In genomic region chr14:22829661-22830328, GRCh38 we compare ENCODE assay signal across 8 cellular contexts. TPM values are rescaled to one million over a fixed set of nuclear protein-coding genes. Genes with fewer than 3 reads are reported as not detected.
DNase-seq lines count a peak whose midpoint lies in the region; ATAC-seq, FAIRE-seq and TF ChIP-seq lines count a peak whose summit lies in the region.

MRPL52 (plus strand) TSS chr14:22829887; CDS start chr14:22829913, 26 bp downstream.

- no peaks in the 10 kb centered on the region for H3K9me3 ChIP-seq in HepG2 (ENCODE audit: low read length)

- peak within 1 kb of the TSS; percentile 87 for H3K4me2 ChIP-seq in HepG2 (ENCODE audit: low read depth, low read length)

- POLR2A ChIA-PET in BJ (lab: Charles Lee), result interaction anchor here (0.8 kb wide), 1 partner anchor 21 kb away, joined by 3 read pairs; no protein-coding TSS in a partner anchor
- POLR2A ChIA-PET in activated CD4-positive, alpha-beta T cell treated with anti-CD3 and anti-CD28 coated beads, Interleukin-2, amount 10 ng/mL, durations not matched to agents 7 days and 5 days (lab: Charles Lee), result interaction anchor here (0.8 kb wide), 1 partner anchor 63 kb away, joined by 3 read pairs; the partner anchor contains the start of gene OXA1L
- POLR2A ChIA-PET in HepG2 (lab: Yijun Ruan, JAX), result interaction anchor here (0.6 to 3.7 kb wide), 27 partner anchors 8 to 491 kb away, joined by 3 to 29 read pairs (median 6); partner anchors contain the start of genes ACIN1, AJUBA, C14orf119 and DAD1

- ATAC-seq in HG03457 (IDR thresholded peaks at IDR 0.05; ENCODE audit: unreplicated experiment) (peak; percentile 82), HepG2 (peak; percentile 94)

- peaks cover 35% of the 10 kb centered on the region for H3K4me1 Mint-ChIP-seq in activated CD4-positive, alpha-beta T cell treated with anti-CD3 and anti-CD28 coated beads, Interleukin-2, amount 10 ng/mL, durations not matched to agents 7 days and 5 days

- no peaks in the 10 kb centered on the region; the same call in 1 of the 2 replicates for H3K36me3 ChIP-seq in BJ (ENCODE audit: control insufficient read depth, insufficient read depth, low read length)
- H3K36me3 ChIP-seq in HepG2 (replicated peaks in 1 of 2; ENCODE audit: control insufficient read depth in 1 of 2, insufficient read depth in 2 of 2, low read length in 2 of 2), result peaks cover 9 to 17% of the 10 kb centered on the region in 2 experiments

- H3K9ac ChIP-seq in HepG2 (ENCODE audit: insufficient read depth, low read depth, low read length), result peak within 1 kb of the TSS; percentile 90

- in situ Hi-C loops in HepG2 (cut with HindIII; ENCODE audit: extremely low pct_ligation_motif_present, low pct_unique_long_range_greater_than_20kb), result no loop called here

- H2AFZ ChIP-seq in HepG2 (ENCODE audit: low read length), result peak within 1 kb of the TSS; percentile 98

- no peaks in the 10 kb centered on the region for H4K20me1 ChIP-seq in HepG2 (ENCODE audit: insufficient read depth, low read length)

- FAIRE-seq in GM19239 (lab: Jason Lieb, UNC), result peak; percentile 85
- FAIRE-seq in HepG2 (lab: Jason Lieb, UNC), result peak; percentile 96

- TF ChIP-seq EP300 in HepG2 (IDR thresholded peaks at IDR 0.05; ENCODE audit: low read depth in 2 of 2, low read length in 2 of 2) (peak in 1 of 2 experiments; percentile 69; a peak in 1 of 4 replicates), HepG2 (CRISPR knock-in tag; IDR thresholded peaks at IDR 0.05; ENCODE audit: borderline replicate concordance) (peak; percentile 23; the same call in 1 of the 2 replicates)

- WGBS in HepG2 (ENCODE audit: low lambda C conversion rate), result under 1% methylated on average over 38 of the region's 38 CpGs

- peak; percentile 46 for DNase-seq in BJ (ENCODE audit: low read depth)
- DNase-seq in GM19239 (ENCODE audit: insufficient read length, low spot score), result peak; percentile 82
- DNase-seq in NCI-H526 (lab: John Stamatoyannopoulos, UW), result peak; percentile 78 to 92
- peak; percentile 94 for DNase-seq in activated CD4-positive, alpha-beta T cell treated with anti-CD3 and anti-CD28 coated beads, Interleukin-2, amount 10 ng/mL, durations not matched to agents 7 days and 5 days
- DNase-seq in dedifferentiated amniotic fluid mesenchymal stem cell (ENCODE audit: extremely low spot score), result peak; percentile 86
- DNase-seq in HepG2 (ENCODE audit: low spot score), result peak; percentile 97
- peak; percentile 91 for DNase-seq in stimulated activated CD4-positive, alpha-beta T cell treated with anti-CD3 and anti-CD28 coated beads, Interleukin-4, amount 100 ng/mL, for 1 hour

- BruUV-seq in HepG2 (replicated peaks; lab: Mats Ljungman, UMichigan), result no TSS peak

- peaks cover 2% of the 10 kb centered on the region for H3K9me3 Mint-ChIP-seq in activated CD4-positive, alpha-beta T cell treated with anti-CD3 and anti-CD28 coated beads, Interleukin-2, amount 10 ng/mL, durations not matched to agents 7 days and 5 days

- H3K27me3 Mint-ChIP-seq in activated CD4-positive, alpha-beta T cell treated with anti-CD3 and anti-CD28 coated beads, Interleukin-2, amount 10 ng/mL, durations not matched to agents 7 days and 5 days, result no peaks in the 10 kb centered on the region

- H3K4me3 ChIP-seq in BJ (ENCODE audit: low read depth, low read length), result peak within 1 kb of the TSS; percentile 72
- H3K4me3 ChIP-seq in HepG2 (replicated peaks in 1 of 3; ENCODE audit: insufficient read depth in 1 of 3, low read depth in 2 of 3, low read length in 3 of 3), result peak within 1 kb of the TSS; percentile 74 to 97 (median 88)

- H3K79me2 ChIP-seq in HepG2 (ENCODE audit: insufficient read depth, low read length), result peaks cover 16% of the 10 kb centered on the region

- intact Hi-C loops in HepG2 (cut with micrococcal nuclease; ENCODE audit: unreplicated experiment), result loop anchor here (2.0 kb wide), 1 partner anchor 53 kb away; no protein-coding TSS in a partner anchor

- H3K27ac ChIP-seq in HepG2 (ENCODE audit: extremely low read length, insufficient read depth, low read length), result peak within 1 kb of the TSS; percentile 65

- peaks cover 37% of the 10 kb centered on the region for H3K36me3 Mint-ChIP-seq in activated CD4-positive, alpha-beta T cell treated with anti-CD3 and anti-CD28 coated beads, Interleukin-2, amount 10 ng/mL, durations not matched to agents 7 days and 5 days (ENCODE audit: low read depth)

- peak; percentile 91 to 97 for TF ChIP-seq POLR2A in HepG2 (IDR thresholded peaks at IDR 0.05; ENCODE audit: insufficient read depth in 1 of 2, low read depth in 2 of 2, low read length in 2 of 2)

- TF ChIP-seq RAD21 in HepG2 (CRISPR knock-in tag; IDR thresholded peaks at IDR 0.05), result peak; percentile 53; the same call in 1 of the 2 replicates

- peaks cover 24% of the 10 kb centered on the region for H3K4me1 ChIP-seq in HepG2 (ENCODE audit: insufficient read depth, low read length)

- CTCF ChIA-PET in BJ (lab: Yijun Ruan, JAX), result interaction anchor here (1.0 to 4.2 kb wide), 3 partner anchors 19 to 63 kb away, joined by 3 to 33 read pairs (median 6); partner anchors contain the start of gene OXA1L
- CTCF ChIA-PET in activated CD4-positive, alpha-beta T cell treated with anti-CD3 and anti-CD28 coated beads, Interleukin-2, amount 10 ng/mL, durations not matched to agents 7 days and 5 days (lab: Charles Lee), result interaction anchor here (0.6 to 10.6 kb wide), 8 partner anchors 13 to 260 kb away, joined by 3 to 91 read pairs (median 4); no protein-coding TSS in a partner anchor
- CTCF ChIA-PET in HepG2 (lab: Yijun Ruan, JAX; ENCODE audit: low intra/inter-chr PET ratio, low total read pairs), result interaction anchor here (0.9 kb wide), 1 partner anchor 24 kb away, joined by 4 read pairs; no protein-coding TSS in a partner anchor

- H3K27me3 ChIP-seq in BJ (ENCODE audit: control insufficient read depth, insufficient read depth, low read length) (no peaks in the 10 kb centered on the region), HepG2 (ENCODE audit: control insufficient read depth in 1 of 2, insufficient read depth in 2 of 2, low read length in 2 of 2) (no peaks in the 10 kb centered on the region; a peak in 1 of 5 replicates)

- peak within 1 kb of the TSS; percentile 90 for H3K4me3 Mint-ChIP-seq in activated CD4-positive, alpha-beta T cell treated with anti-CD3 and anti-CD28 coated beads, Interleukin-2, amount 10 ng/mL, durations not matched to agents 7 days and 5 days

- TF ChIP-seq CTCF in BJ (IDR thresholded peaks at IDR 0.05; ENCODE audit: insufficient read depth, low read depth, low read length) (no peak), HepG2 (CRISPR knock-in tag; IDR thresholded peaks at IDR 0.05) (peak; percentile 37)

- peak within 1 kb of the TSS; percentile 90 for H3K27ac Mint-ChIP-seq in activated CD4-positive, alpha-beta T cell treated with anti-CD3 and anti-CD28 coated beads, Interleukin-2, amount 10 ng/mL, durations not matched to agents 7 days and 5 days

TF ChIP-seq in HepG2, 621 proteins besides CTCF, POLR2A, EP300 and RAD21 (continues in another document):
- no peak for TF ChIP-seq U2AF1 (optimal IDR thresholded peaks at IDR 0.05; ENCODE audit: low read depth, low read length)

RNA-seq across cellular contexts. Expression of gene MRPL52, which starts in this region (rescaled TPM):
- polyA plus RNA-seq in BJ (2011; rRNA removed), result 66.7 and 78.6 TPM in 2 replicates
- polyA minus RNA-seq in BJ (2011; rRNA and poly(A)+ RNA removed), result 14.4 and 15.7 TPM in 2 replicates
- total RNA-seq in activated CD4-positive, alpha-beta T cell treated with anti-CD3 and anti-CD28 coated beads, Interleukin-2, amount 10 ng/mL, durations not matched to agents 7 days and 5 days, result 100 to 1,000 TPM; 101 to 112 TPM
- total RNA-seq in HepG2 (2016; rRNA removed; fragmentation: Illumina TruSeq; extraction: Trizol), result 329 and 420 TPM in 2 replicates
- 142 and 155 TPM in 2 replicates for total RNA-seq in HepG2 (2016; cell fraction: cytosol; rRNA removed; fragmentation: Illumina TruSeq; extraction: Trizol; ENCODE audit: low read depth)
- 341 and 464 TPM in 2 replicates for total RNA-seq in HepG2 (2016; cell fraction: insoluble cytoplasmic fraction; rRNA removed; fragmentation: Illumina TruSeq; extraction: Trizol)
- total RNA-seq in HepG2 (2016; cell fraction: membrane; rRNA removed; fragmentation: Illumina TruSeq; extraction: Trizol), result 156 and 160 TPM in 2 replicates
- total RNA-seq in HepG2 (2016; cell fraction: nucleus; rRNA removed; fragmentation: Illumina TruSeq; extraction: Trizol), result 109 and 136 TPM in 2 replicates
- 118 and 123 TPM in 2 replicates for polyA plus RNA-seq in HepG2 (2011; rRNA removed)
- polyA plus RNA-seq in HepG2 (2011; cell fraction: cytosol; rRNA removed), result 96.8 and 121 TPM in 2 replicates
- 57.8 and 65.3 TPM in 2 replicates for polyA plus RNA-seq in HepG2 (2011; cell fraction: nucleus; rRNA removed)
- 191 and 236 TPM in 2 replicates for polyA plus RNA-seq in HepG2 (2012)
- 177 and 226 TPM in 2 replicates for polyA plus RNA-seq in HepG2 (2016; cell fraction: cytosol; fragmentation: Illumina TruSeq; extraction: Trizol; ENCODE audit: low read depth)
- polyA plus RNA-seq in HepG2 (2016; cell fraction: insoluble cytoplasmic fraction; fragmentation: Illumina TruSeq; extraction: Trizol; ENCODE audit: low read depth), result 443 and 518 TPM in 2 replicates
- 154 and 175 TPM in 2 replicates for polyA plus RNA-seq in HepG2 (2016; cell fraction: membrane; fragmentation: Illumina TruSeq; extraction: Trizol; ENCODE audit: low read depth)
- polyA plus RNA-seq in HepG2 (2016; cell fraction: nucleus; fragmentation: Illumina TruSeq; extraction: Trizol; ENCODE audit: insufficient read depth, low read depth), result 256 and 271 TPM in 2 replicates
- 17.7 and 30.4 TPM in 2 replicates for polyA minus RNA-seq in HepG2 (2011; rRNA and poly(A)+ RNA removed; ENCODE audit: low replicate concordance)
- polyA minus RNA-seq in HepG2 (2011; cell fraction: cytosol; rRNA and poly(A)+ RNA removed), result 72.9 and 76.8 TPM in 2 replicates
- polyA minus RNA-seq in HepG2 (2011; cell fraction: nucleus; rRNA and poly(A)+ RNA removed), result 33.7 and 36.6 TPM in 2 replicates

Comparison
In these comparisons a context has a peak if more than half of its experiments do, and no peak if none do; other contexts are left out.
1. Peak in every context shown above with its lines: DNase-seq, ATAC-seq, H3K4me3 ChIP-seq and H3K27ac ChIP-seq.
2. DNase-seq: peak in every context shown above with its lines; median percentile 97 in HepG2; 94 in activated CD4-positive, alpha-beta T cell treated with anti-CD3 and anti-CD28 coated beads, Interleukin-2, amount 10 ng/mL, durations not matched to agents 7 days and 5 days; 91 in stimulated activated CD4-positive, alpha-beta T cell treated with anti-CD3 and anti-CD28 coated beads, Interleukin-4, amount 100 ng/mL, for 1 hour; 86 in dedifferentiated amniotic fluid mesenchymal stem cell; 85 in NCI-H526; 82 in GM19239; 46 in BJ.